In genomic region chr5:132480546-132481242, GRCh38 we compare ENCODE assay signal across 10 cellular contexts. TPM values are rescaled to one million over a fixed set of nuclear protein-coding genes. Genes with fewer than 3 reads are reported as not detected.
A peak's percentile ranks its signal among the peaks of the same experiment; 100 is the strongest.
DNase-seq lines count a peak whose midpoint lies in the region; ATAC-seq, FAIRE-seq and TF ChIP-seq lines count a peak whose summit lies in the region.
"Had no signal": no experiment of that assay in that cellular context is flagged by ENCODE, and none has a peak within 500 bp of the region (broad histone marks: within the 10 kb centered on the region; RNA-seq: fewer than 3 reads in every experiment).

No MANE protein-coding gene starts in this region.

- H2AFZ ChIP-seq in HepG2 (ENCODE audit: low read length): no peak overlapping the region

- H3K4me1 Mint-ChIP-seq in activated CD8-positive, alpha-beta memory T cell treated with anti-CD3 and anti-CD28 coated beads, Interleukin-2, amount 10 ng/mL, durations not matched to agents 7 days and 5 days: peaks cover 78% of the 10 kb centered on the region

- DNase-seq in stimulated activated CD4-positive, alpha-beta T cell treated with anti-CD3 and anti-CD28 coated beads, Interleukin-4, amount 100 ng/mL, for 1 hour: peak; percentile 59
- no peak for DNase-seq in stimulated activated CD4-positive, alpha-beta T cell treated with anti-CD3 and anti-CD28 coated beads, Interleukin-15, amount 100 ng/mL, for 24 hours
- DNase-seq in activated CD8-positive, alpha-beta memory T cell treated with anti-CD3 and anti-CD28 coated beads, Interleukin-2, amount 10 ng/mL, durations not matched to agents 7 days and 5 days: no peak
- DNase-seq in HepG2 (ENCODE audit: low spot score) (no peak), SIG-M5 (lab: John Stamatoyannopoulos, UW) (no peak), sciatic nerve (ENCODE audit: low spot score) (no peak), foreskin melanocyte (no peak)
- DNase-seq: EL, NCI-H2081 had no signal

- H3K4me2 ChIP-seq in HepG2 (ENCODE audit: low read depth, low read length): no peak overlapping the region

- POLR2A ChIA-PET in HepG2 (lab: Yijun Ruan, JAX): interaction anchor here (1.1 to 7.9 kb wide), 5 partner anchors 9 to 20 kb away, joined by 4 to 99 read pairs (median 7); partner anchors contain the start of gene IRF1

- H4K20me1 ChIP-seq in HepG2 (ENCODE audit: insufficient read depth, low read length): no peaks in the 10 kb centered on the region

- no peak for TF ChIP-seq POLR2A in HepG2 (IDR thresholded peaks at IDR 0.05; ENCODE audit: insufficient read depth in 1 of 2, low read depth in 2 of 2, low read length in 2 of 2)

- no peak for ATAC-seq in activated CD8-positive, alpha-beta memory T cell treated with anti-CD3 and anti-CD28 coated beads, Interleukin-2, amount 10 ng/mL, durations not matched to agents 7 days and 5 days
- no peak for ATAC-seq in HepG2
- ATAC-seq in HG02571 (IDR thresholded peaks at IDR 0.05; ENCODE audit: unreplicated experiment): no peak
- no peak for ATAC-seq in sciatic nerve

- H3K27ac ChIP-seq in HepG2 (ENCODE audit: extremely low read length, insufficient read depth, low read length): no peak overlapping the region

- TF ChIP-seq EP300 in HepG2 (IDR thresholded peaks at IDR 0.05; ENCODE audit: low read depth in 2 of 2, low read length in 2 of 2): no peak
- no peak for TF ChIP-seq EP300 in HepG2 (CRISPR knock-in tag; IDR thresholded peaks at IDR 0.05; ENCODE audit: borderline replicate concordance)

- no peak for TF ChIP-seq RAD21 in HepG2 (CRISPR knock-in tag; IDR thresholded peaks at IDR 0.05)

- peak overlapping the region; percentile 72 for H3K27ac Mint-ChIP-seq in activated CD8-positive, alpha-beta memory T cell treated with anti-CD3 and anti-CD28 coated beads, Interleukin-2, amount 10 ng/mL, durations not matched to agents 7 days and 5 days

- in situ Hi-C loops in HepG2 (cut with HindIII; ENCODE audit: extremely low pct_ligation_motif_present, low pct_unique_long_range_greater_than_20kb): no loop called here

- H3K36me3 ChIP-seq in HepG2 (replicated peaks in 1 of 2; ENCODE audit: control insufficient read depth in 1 of 2, insufficient read depth in 2 of 2, low read length in 2 of 2): peaks cover 10 to 22% of the 10 kb centered on the region in 2 experiments; a peak in 4 of 5 replicates

- FAIRE-seq in HepG2 (lab: Jason Lieb, UNC): no peak

- no peaks in the 10 kb centered on the region for H3K9me3 ChIP-seq in HepG2 (ENCODE audit: low read length)

- no peak for TF ChIP-seq CTCF in HepG2 (CRISPR knock-in tag; IDR thresholded peaks at IDR 0.05)

- peaks cover 44% of the 10 kb centered on the region for H3K4me1 ChIP-seq in HepG2 (ENCODE audit: insufficient read depth, low read length)

- 86% methylated on average over 8 of the region's 8 CpGs for WGBS in HepG2 (ENCODE audit: low lambda C conversion rate)

- CTCF ChIA-PET in activated CD8-positive, alpha-beta memory T cell treated with anti-CD3 and anti-CD28 coated beads, Interleukin-2, amount 10 ng/mL, durations not matched to agents 7 days and 5 days (lab: Charles Lee): interaction anchor here (0.7 to 7.1 kb wide), 16 partner anchors 9 to 178 kb away, joined by 3 to 57 read pairs (median 6); partner anchors contain the start of gene IRF1
- CTCF ChIA-PET in HepG2 (lab: Yijun Ruan, JAX; ENCODE audit: low intra/inter-chr PET ratio, low total read pairs): no interaction called here

- no peak overlapping the region for H3K4me3 Mint-ChIP-seq in activated CD8-positive, alpha-beta memory T cell treated with anti-CD3 and anti-CD28 coated beads, Interleukin-2, amount 10 ng/mL, durations not matched to agents 7 days and 5 days

- H3K27me3 Mint-ChIP-seq in activated CD8-positive, alpha-beta memory T cell treated with anti-CD3 and anti-CD28 coated beads, Interleukin-2, amount 10 ng/mL, durations not matched to agents 7 days and 5 days: no peaks in the 10 kb centered on the region

- no peaks in the 10 kb centered on the region for H3K27me3 ChIP-seq in HepG2 (ENCODE audit: control insufficient read depth in 1 of 2, insufficient read depth in 2 of 2, low read length in 2 of 2)

- H3K4me3 ChIP-seq in HepG2 (replicated peaks in 1 of 3; ENCODE audit: insufficient read depth in 1 of 3, low read depth in 2 of 3, low read length in 3 of 3): no peak overlapping the region

- peaks cover 46% of the 10 kb centered on the region for H3K36me3 Mint-ChIP-seq in activated CD8-positive, alpha-beta memory T cell treated with anti-CD3 and anti-CD28 coated beads, Interleukin-2, amount 10 ng/mL, durations not matched to agents 7 days and 5 days

- intact Hi-C loops in HepG2 (cut with micrococcal nuclease; ENCODE audit: unreplicated experiment) (no loop called here), sciatic nerve (cut with DNase I) (loop anchor here (10.0 kb wide), 1 partner anchor 56 kb away; no protein-coding TSS in a partner anchor)

- no TSS peak for BruUV-seq in HepG2 (replicated peaks; lab: Mats Ljungman, UMichigan)

- no peak overlapping the region for H3K9ac ChIP-seq in HepG2 (ENCODE audit: insufficient read depth, low read depth, low read length)

- no peaks in the 10 kb centered on the region for H3K79me2 ChIP-seq in HepG2 (ENCODE audit: insufficient read depth, low read length)

- no peaks in the 10 kb centered on the region for H3K9me3 Mint-ChIP-seq in activated CD8-positive, alpha-beta memory T cell treated with anti-CD3 and anti-CD28 coated beads, Interleukin-2, amount 10 ng/mL, durations not matched to agents 7 days and 5 days (ENCODE audit: low read depth)

TF ChIP-seq in HepG2, 621 proteins besides CTCF, POLR2A, EP300 and RAD21:
- TF ChIP-seq ZNF205 (CRISPR knock-in tag; IDR thresholded peaks at IDR 0.05): no peak
- TF ChIP-seq RBM22 (optimal IDR thresholded peaks at IDR 0.05; ENCODE audit: low read length): peak; percentile 47
TF ChIP-seq in HepG2: peak in this region for 1.

RNA-seq across cellular contexts. Expression of gene IRF1, which starts 9.9 kb away (rescaled TPM):
- total RNA-seq in activated CD8-positive, alpha-beta memory T cell treated with anti-CD3 and anti-CD28 coated beads, Interleukin-2, amount 10 ng/mL, durations not matched to agents 7 days and 5 days: 100 to 1,000 TPM; 205 to 223 TPM
- 5.8 and 8.8 TPM in 2 replicates for total RNA-seq in HepG2 (2016; rRNA removed; fragmentation: Illumina TruSeq; extraction: Trizol)
- 1.2 and 1.9 TPM in 2 replicates for total RNA-seq in HepG2 (2016; cell fraction: cytosol; rRNA removed; fragmentation: Illumina TruSeq; extraction: Trizol; ENCODE audit: low read depth)
- total RNA-seq in HepG2 (2016; cell fraction: insoluble cytoplasmic fraction; rRNA removed; fragmentation: Illumina TruSeq; extraction: Trizol): 4.4 and 10.1 TPM in 2 replicates
- 2.5 and 3.3 TPM in 2 replicates for total RNA-seq in HepG2 (2016; cell fraction: membrane; rRNA removed; fragmentation: Illumina TruSeq; extraction: Trizol)
- total RNA-seq in HepG2 (2016; cell fraction: nucleus; rRNA removed; fragmentation: Illumina TruSeq; extraction: Trizol): 14.5 and 19.2 TPM in 2 replicates
- polyA plus RNA-seq in HepG2 (2011; rRNA removed): 4.1 and 4.4 TPM in 2 replicates
- 4.7 and 4.8 TPM in 2 replicates for polyA plus RNA-seq in HepG2 (2011; cell fraction: cytosol; rRNA removed)
- polyA plus RNA-seq in HepG2 (2011; cell fraction: nucleus; rRNA removed): 10.1 and 10.8 TPM in 2 replicates
- 3.4 and 4.0 TPM in 2 replicates for polyA plus RNA-seq in HepG2 (2012)
- polyA plus RNA-seq in HepG2 (2016; cell fraction: cytosol; fragmentation: Illumina TruSeq; extraction: Trizol; ENCODE audit: low read depth): 0.75 and 0.77 TPM in 2 replicates
- 5.3 and 6.8 TPM in 2 replicates for polyA plus RNA-seq in HepG2 (2016; cell fraction: insoluble cytoplasmic fraction; fragmentation: Illumina TruSeq; extraction: Trizol; ENCODE audit: low read depth)
- polyA plus RNA-seq in HepG2 (2016; cell fraction: membrane; fragmentation: Illumina TruSeq; extraction: Trizol; ENCODE audit: low read depth): 0.80 and 1.4 TPM in 2 replicates
- polyA plus RNA-seq in HepG2 (2016; cell fraction: nucleus; fragmentation: Illumina TruSeq; extraction: Trizol; ENCODE audit: insufficient read depth, low read depth): 8.7 and 9.9 TPM in 2 replicates
- 24.0 and 36.4 TPM in 2 replicates for polyA minus RNA-seq in HepG2 (2011; rRNA and poly(A)+ RNA removed; ENCODE audit: low replicate concordance)
- 4.7 and 7.5 TPM in 2 replicates for polyA minus RNA-seq in HepG2 (2011; cell fraction: cytosol; rRNA and poly(A)+ RNA removed)
- 28.5 and 37.7 TPM in 2 replicates for polyA minus RNA-seq in HepG2 (2011; cell fraction: nucleus; rRNA and poly(A)+ RNA removed)
- total RNA-seq in sciatic nerve: 52.2 TPM
